Comparison of ENCODE assay signal across 31 cellular contexts in genomic region chr1:246459213-246459612, GRCh38.
"Had no signal": no experiment of that assay in that cellular context is flagged by ENCODE, and none has a peak within 500 bp of the region (broad histone marks: within the 10 kb centered on the region; RNA-seq: fewer than 3 reads in every experiment).

No MANE protein-coding gene starts in this region.

- H3K27me3 ChIP-seq: adrenal gland, body of pancreas, cardiac muscle cell, esophagus muscularis mucosa, foreskin keratinocyte, heart right ventricle, neural progenitor cell, stomach, tibial artery had no signal

- H3K27ac ChIP-seq: adrenal gland, body of pancreas, cardiac muscle cell, coronary artery, esophagus muscularis mucosa, foreskin keratinocyte, heart right ventricle, neural progenitor cell, parathyroid adenoma, psoas muscle, stomach, tibial artery, VCaP had no signal

- H3K4me1 ChIP-seq: adrenal gland, body of pancreas, neural progenitor cell, psoas muscle had no signal

- H3K4me2 ChIP-seq: neural progenitor cell, smooth muscle cell had no signal

- H3K36me3 ChIP-seq: adrenal gland, cardiac muscle cell, esophagus muscularis mucosa, heart right ventricle, neural progenitor cell, stomach, tibial artery had no signal

- FAIRE-seq: TTC549 had no signal

- H3K9ac ChIP-seq: neural progenitor cell, parathyroid adenoma had no signal

- H3K79me2 ChIP-seq: parathyroid adenoma had no signal

- H2AFZ ChIP-seq: neural progenitor cell, parathyroid adenoma had no signal

- H3K4me3 ChIP-seq: adrenal gland, body of pancreas, cardiac muscle cell, coronary artery, esophagus muscularis mucosa, heart right ventricle, neural progenitor cell, psoas muscle, smooth muscle cell, stomach, tibial artery had no signal

- H3K9me3 ChIP-seq: adrenal gland, body of pancreas, esophagus muscularis mucosa, heart right ventricle, psoas muscle, stomach, tibial artery had no signal

- DNase-seq: activated CD4-positive, alpha-beta T cell treated with anti-CD3 and anti-CD28 coated beads for 48 hours; activated CD4-positive, alpha-beta T cell treated with anti-CD3 and anti-CD28 coated beads, Interleukin-2, amount 50 U/mL, for 48 hours; activated CD8-positive, alpha-beta memory T cell treated with anti-CD3 and anti-CD28 coated beads for 24 hours; activated effector memory CD4-positive, alpha-beta T cell treated with anti-CD3 and anti-CD28 coated beads, Interleukin-2, amount 50 U/mL, for 16 hours; activated naive CD4-positive, alpha-beta T cell treated with anti-CD3 and anti-CD28 coated beads for 36 hours; activated naive CD8-positive, alpha-beta T cell treated with anti-CD3 and anti-CD28 coated beads for 36 hours; adrenal gland; aorta; body of pancreas; effector memory CD8-positive, alpha-beta T cell; foreskin keratinocyte; heart right ventricle; islet precursor cell; left cardiac atrium; naive thymus-derived CD8-positive, alpha-beta T cell; occipital lobe; psoas muscle; stimulated activated CD4-positive, alpha-beta T cell treated with anti-CD3 and anti-CD28 coated beads, Interleukin-1b, Interleukin-23, amount 100 ng/mL, for 48 hours; stimulated activated CD4-positive, alpha-beta T cell treated with anti-CD3 and anti-CD28 coated beads, Interleukin-4, amount 100 ng/mL, for 4 hours; stimulated activated CD8-positive, alpha-beta memory T cell treated with anti-CD3 and anti-CD28 coated beads, Interleukin-4, amount 100 ng/mL, for 48 hours; stomach; T-helper 9 cell; tibial artery had no signal
